Comparison of ENCODE assay signal across 1 cellular context in the genomic region with DNA sequence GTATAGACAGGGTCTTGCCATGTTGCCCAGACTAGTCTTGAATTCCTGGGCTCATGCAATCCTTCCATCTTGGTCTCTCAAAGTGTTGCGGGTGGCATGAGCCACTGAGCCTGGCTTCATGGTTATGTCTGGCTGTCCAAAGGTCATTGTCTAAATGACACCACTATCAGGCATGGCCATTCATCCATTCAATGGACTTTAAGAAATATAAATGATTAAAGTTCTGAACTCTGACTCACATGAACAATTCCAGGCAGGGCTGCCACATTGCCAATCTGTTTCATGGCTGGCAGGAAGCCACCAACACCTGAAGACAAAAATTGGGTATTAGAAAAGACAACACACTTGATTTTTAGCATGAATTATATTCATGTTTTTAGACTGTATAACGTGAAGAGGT.
TF ChIP-seq lines count a peak whose summit lies in the region.

No MANE protein-coding gene starts in this region.

TF ChIP-seq in GM12878, 131 proteins besides CTCF, POLR2A, EP300 and RAD21:
- TF ChIP-seq TCF12 (IDR thresholded peaks at IDR 0.05; ENCODE audit: low read depth, low read length) (no peak), YBX1 (IDR thresholded peaks at IDR 0.05) (no peak), ZNF24 (IDR thresholded peaks at IDR 0.05) (no peak), NBN (IDR thresholded peaks at IDR 0.05) (no peak), GABPA (IDR thresholded peaks at IDR 0.05; ENCODE audit: low read depth) (no peak), MTA2 (IDR thresholded peaks at IDR 0.05; ENCODE audit: low read depth) (no peak)
- TF ChIP-seq, protein P1, sequence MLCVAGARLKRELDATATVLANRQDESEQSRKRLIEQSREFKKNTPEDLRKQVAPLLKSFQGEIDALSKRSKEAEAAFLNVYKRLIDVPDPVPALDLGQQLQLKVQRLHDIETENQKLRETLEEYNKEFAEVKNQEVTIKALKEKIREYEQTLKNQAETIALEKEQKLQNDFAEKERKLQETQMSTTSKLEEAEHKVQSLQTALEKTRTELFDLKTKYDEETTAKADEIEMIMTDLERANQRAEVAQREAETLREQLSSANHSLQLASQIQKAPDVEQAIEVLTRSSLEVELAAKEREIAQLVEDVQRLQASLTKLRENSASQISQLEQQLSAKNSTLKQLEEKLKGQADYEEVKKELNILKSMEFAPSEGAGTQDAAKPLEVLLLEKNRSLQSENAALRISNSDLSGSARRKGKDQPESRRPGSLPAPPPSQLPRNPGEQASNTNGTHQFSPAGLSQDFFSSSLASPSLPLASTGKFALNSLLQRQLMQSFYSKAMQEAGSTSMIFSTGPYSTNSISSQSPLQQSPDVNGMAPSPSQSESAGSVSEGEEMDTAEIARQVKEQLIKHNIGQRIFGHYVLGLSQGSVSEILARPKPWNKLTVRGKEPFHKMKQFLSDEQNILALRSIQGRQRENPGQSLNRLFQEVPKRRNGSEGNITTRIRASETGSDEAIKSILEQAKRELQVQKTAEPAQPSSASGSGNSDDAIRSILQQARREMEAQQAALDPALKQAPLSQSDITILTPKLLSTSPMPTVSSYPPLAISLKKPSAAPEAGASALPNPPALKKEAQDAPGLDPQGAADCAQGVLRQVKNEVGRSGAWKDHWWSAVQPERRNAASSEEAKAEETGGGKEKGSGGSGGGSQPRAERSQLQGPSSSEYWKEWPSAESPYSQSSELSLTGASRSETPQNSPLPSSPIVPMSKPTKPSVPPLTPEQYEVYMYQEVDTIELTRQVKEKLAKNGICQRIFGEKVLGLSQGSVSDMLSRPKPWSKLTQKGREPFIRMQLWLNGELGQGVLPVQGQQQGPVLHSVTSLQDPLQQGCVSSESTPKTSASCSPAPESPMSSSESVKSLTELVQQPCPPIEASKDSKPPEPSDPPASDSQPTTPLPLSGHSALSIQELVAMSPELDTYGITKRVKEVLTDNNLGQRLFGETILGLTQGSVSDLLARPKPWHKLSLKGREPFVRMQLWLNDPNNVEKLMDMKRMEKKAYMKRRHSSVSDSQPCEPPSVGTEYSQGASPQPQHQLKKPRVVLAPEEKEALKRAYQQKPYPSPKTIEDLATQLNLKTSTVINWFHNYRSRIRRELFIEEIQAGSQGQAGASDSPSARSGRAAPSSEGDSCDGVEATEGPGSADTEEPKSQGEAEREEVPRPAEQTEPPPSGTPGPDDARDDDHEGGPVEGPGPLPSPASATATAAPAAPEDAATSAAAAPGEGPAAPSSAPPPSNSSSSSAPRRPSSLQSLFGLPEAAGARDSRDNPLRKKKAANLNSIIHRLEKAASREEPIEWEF (IDR thresholded peaks at IDR 0.05; ENCODE audit: insufficient replicate concordance, low read depth, low read length): no peak
